9 cellular contexts compared by ENCODE assay signal in genomic region chr5:42811591-42812392, GRCh38. TPM values are rescaled to one million over a fixed set of nuclear protein-coding genes. Genes with fewer than 3 reads are reported as not detected.
DNase-seq lines count a peak whose midpoint lies in the region; ATAC-seq, FAIRE-seq and TF ChIP-seq lines count a peak whose summit lies in the region.
"Had no signal": no experiment of that assay in that cellular context is flagged by ENCODE, and none has a peak within 500 bp of the region (broad histone marks: within the 10 kb centered on the region; RNA-seq: fewer than 3 reads in every experiment).

SELENOP (minus strand) TSS chr5:42811892; CDS start chr5:42808353, 3,539 bp downstream.

- POLR2A ChIA-PET in MCF 10A (lab: Yijun Ruan, JAX), result interaction anchor here (0.6 to 5.5 kb wide), 35 partner anchors 10 to 908 kb away, joined by 3 to 61 read pairs (median 4); partner anchors contain the start of gene FBXO4

- H3K27ac ChIP-seq in iPS-20b (ENCODE audit: low read length) (peak within 1 kb of the TSS; percentile 87), small intestine (ENCODE audit: low read depth in 1 of 2, low read length in 1 of 2) (peak within 1 kb of the TSS; percentile 68 to 87)

- no peaks in the 10 kb centered on the region; the same call in 1 of the 2 replicates for H3K27me3 ChIP-seq in iPS-20b (ENCODE audit: insufficient read depth, low read length)
- H3K27me3 ChIP-seq in small intestine (ENCODE audit: control insufficient read depth in 2 of 2, insufficient read depth in 2 of 2, low read length in 2 of 2), result no peaks in the 10 kb centered on the region

- peak within 1 kb of the TSS; percentile 81 for H3K9ac ChIP-seq in iPS-20b (ENCODE audit: low read depth, low read length)

- H3K27me3 Mint-ChIP-seq in activated naive CD4-positive, alpha-beta T cell treated with anti-CD3 and anti-CD28 coated beads, Interleukin-2, amount 50 U/mL, for 24 hours, result no peaks in the 10 kb centered on the region
- H3K27me3 Mint-ChIP-seq in activated naive CD4-positive, alpha-beta T cell treated with anti-CD3 and anti-CD28 coated beads, Interleukin-2, amount 10 ng/mL, durations not matched to agents 7 days and 5 days, result no peaks in the 10 kb centered on the region
- no peaks in the 10 kb centered on the region for H3K27me3 Mint-ChIP-seq in MCF 10A (ENCODE audit: insufficient read depth, unreplicated experiment)
- no peaks in the 10 kb centered on the region for H3K27me3 Mint-ChIP-seq in glutamatergic neuron (ENCODE audit: unreplicated experiment)

- H3K36me3 Mint-ChIP-seq in activated naive CD4-positive, alpha-beta T cell treated with anti-CD3 and anti-CD28 coated beads, Interleukin-2, amount 50 U/mL, for 24 hours, result no peaks in the 10 kb centered on the region
- H3K36me3 Mint-ChIP-seq in activated naive CD4-positive, alpha-beta T cell treated with anti-CD3 and anti-CD28 coated beads, Interleukin-2, amount 10 ng/mL, durations not matched to agents 7 days and 5 days, result no peaks in the 10 kb centered on the region
- peaks cover 11% of the 10 kb centered on the region for H3K36me3 Mint-ChIP-seq in MCF 10A (ENCODE audit: insufficient read depth, unreplicated experiment)
- no peaks in the 10 kb centered on the region for H3K36me3 Mint-ChIP-seq in glutamatergic neuron (ENCODE audit: unreplicated experiment)
- H3K36me3 Mint-ChIP-seq: CD4-positive, CD25-positive, alpha-beta regulatory T cell had no signal

- peak within 1 kb of the TSS; percentile 69 for H3K4me3 ChIP-seq in iPS-20b (ENCODE audit: low read length)
- peak within 1 kb of the TSS; percentile 53 to 72 for H3K4me3 ChIP-seq in small intestine (ENCODE audit: low read depth in 1 of 2, low read length in 2 of 2)

- CTCF ChIA-PET in activated naive CD4-positive, alpha-beta T cell treated with anti-CD3 and anti-CD28 coated beads, Interleukin-2, amount 10 ng/mL, durations not matched to agents 7 days and 5 days (lab: Charles Lee), result no interaction called here
- CTCF ChIA-PET in MCF 10A (lab: Yijun Ruan, JAX), result interaction anchor here (0.5 to 3.5 kb wide), 6 partner anchors 8 to 390 kb away, joined by 3 to 29 read pairs (median 4); no protein-coding TSS in a partner anchor

- no peaks in the 10 kb centered on the region for H3K9me3 Mint-ChIP-seq in activated naive CD4-positive, alpha-beta T cell treated with anti-CD3 and anti-CD28 coated beads, Interleukin-2, amount 50 U/mL, for 24 hours
- no peaks in the 10 kb centered on the region for H3K9me3 Mint-ChIP-seq in activated naive CD4-positive, alpha-beta T cell treated with anti-CD3 and anti-CD28 coated beads, Interleukin-2, amount 10 ng/mL, durations not matched to agents 7 days and 5 days
- no peaks in the 10 kb centered on the region for H3K9me3 Mint-ChIP-seq in MCF 10A (ENCODE audit: unreplicated experiment)
- no peaks in the 10 kb centered on the region for H3K9me3 Mint-ChIP-seq in glutamatergic neuron (ENCODE audit: unreplicated experiment)
- H3K9me3 Mint-ChIP-seq: CD4-positive, CD25-positive, alpha-beta regulatory T cell had no signal

- intact Hi-C loops in MCF 10A (cut with micrococcal nuclease), result no loop called here

- no peak for TF ChIP-seq CTCF in MCF 10A (IDR thresholded peaks at IDR 0.05; ENCODE audit: unreplicated experiment)
- TF ChIP-seq CTCF in glutamatergic neuron (IDR thresholded peaks at IDR 0.05; ENCODE audit: partially characterized antibody, unreplicated experiment), result no peak

- peaks cover 21% of the 10 kb centered on the region for H3K4me1 ChIP-seq in iPS-20b (ENCODE audit: insufficient read depth, low read length)
- H3K4me1 ChIP-seq in small intestine (ENCODE audit: control insufficient read depth in 2 of 2, insufficient read depth in 1 of 2, low read depth in 1 of 2, low read length in 1 of 2), result no peaks in the 10 kb centered on the region

- WGBS in small intestine, 3 donors, result 5 to 19% (median 16%) methylated on average over 6 of the region's 6 CpGs

- peak within 1 kb of the TSS; percentile 27 for H3K27ac Mint-ChIP-seq in activated naive CD4-positive, alpha-beta T cell treated with anti-CD3 and anti-CD28 coated beads, Interleukin-2, amount 50 U/mL, for 24 hours
- H3K27ac Mint-ChIP-seq in activated naive CD4-positive, alpha-beta T cell treated with anti-CD3 and anti-CD28 coated beads, Interleukin-2, amount 10 ng/mL, durations not matched to agents 7 days and 5 days, result no peak within 1 kb of the TSS
- H3K27ac Mint-ChIP-seq in MCF 10A (ENCODE audit: low read depth, unreplicated experiment) (peak within 1 kb of the TSS; percentile 86), glutamatergic neuron (ENCODE audit: unreplicated experiment) (no peak within 1 kb of the TSS)
- H3K27ac Mint-ChIP-seq: CD4-positive, CD25-positive, alpha-beta regulatory T cell had no signal

- H3K36me3 ChIP-seq in iPS-20b (ENCODE audit: insufficient read depth, low read depth, low read length) (peaks cover 7% of the 10 kb centered on the region), small intestine (ENCODE audit: control insufficient read depth in 2 of 2, insufficient read depth in 2 of 2, low read length in 2 of 2) (no peaks in the 10 kb centered on the region)

- H3K9me3 ChIP-seq in iPS-20b (ENCODE audit: insufficient read depth, low read depth, low read length) (no peaks in the 10 kb centered on the region), small intestine (ENCODE audit: control insufficient read depth, low read depth) (no peaks in the 10 kb centered on the region)

- H3K4me1 Mint-ChIP-seq in activated naive CD4-positive, alpha-beta T cell treated with anti-CD3 and anti-CD28 coated beads, Interleukin-2, amount 50 U/mL, for 24 hours, result peaks cover 5% of the 10 kb centered on the region
- no peaks in the 10 kb centered on the region for H3K4me1 Mint-ChIP-seq in activated naive CD4-positive, alpha-beta T cell treated with anti-CD3 and anti-CD28 coated beads, Interleukin-2, amount 10 ng/mL, durations not matched to agents 7 days and 5 days
- H3K4me1 Mint-ChIP-seq in MCF 10A (ENCODE audit: insufficient read depth, unreplicated experiment), result peaks cover 18% of the 10 kb centered on the region
- no peaks in the 10 kb centered on the region for H3K4me1 Mint-ChIP-seq in glutamatergic neuron (ENCODE audit: low read depth, unreplicated experiment)

- no peak for ATAC-seq in GM18907 (IDR thresholded peaks at IDR 0.05; ENCODE audit: unreplicated experiment)

- DNase-seq in activated naive CD4-positive, alpha-beta T cell treated with anti-CD3 and anti-CD28 coated beads, Interleukin-2, amount 10 ng/mL, durations not matched to agents 7 days and 5 days, result no peak
- DNase-seq in MCF 10A (ENCODE audit: unreplicated experiment) (peak; percentile 66), small intestine (peak; percentile 94), glutamatergic neuron (no peak)
- DNase-seq in stimulated activated CD4-positive, alpha-beta T cell treated with anti-CD3 and anti-CD28 coated beads, Interleukin-12 subunit alpha, Interleukin-12 subunit beta, amount 100 ng/mL, for 4 hours, result no peak

- H3K4me3 Mint-ChIP-seq in activated naive CD4-positive, alpha-beta T cell treated with anti-CD3 and anti-CD28 coated beads, Interleukin-2, amount 50 U/mL, for 24 hours, result no peak within 1 kb of the TSS
- H3K4me3 Mint-ChIP-seq in activated naive CD4-positive, alpha-beta T cell treated with anti-CD3 and anti-CD28 coated beads, Interleukin-2, amount 10 ng/mL, durations not matched to agents 7 days and 5 days, result no peak within 1 kb of the TSS
- peak within 1 kb of the TSS; percentile 83 for H3K4me3 Mint-ChIP-seq in MCF 10A (ENCODE audit: unreplicated experiment)
- H3K4me3 Mint-ChIP-seq in glutamatergic neuron (ENCODE audit: unreplicated experiment), result no peak within 1 kb of the TSS
- H3K4me3 Mint-ChIP-seq: CD4-positive, CD25-positive, alpha-beta regulatory T cell had no signal

- no TSS peak for BruUV-seq in MCF 10A (replicated peaks; lab: Mats Ljungman, UMichigan)

- no peak for FAIRE-seq in small intestine (lab: Jason Lieb, UNC)

RNA-seq across cellular contexts. Expression of gene SELENOP, which starts in this region (rescaled TPM):
- total RNA-seq in MCF 10A (2022), result 5.8 and 8.3 TPM in 2 replicates
- polyA plus RNA-seq in small intestine, result 100 to 1,000 TPM; 204 to 735 (median 705) TPM
- total RNA-seq in glutamatergic neuron (ENCODE audit: unreplicated experiment), result 0.61 TPM

Comparison
In these comparisons a context has a peak if more than half of its experiments do, and no peak if none do; other contexts are left out.
1. H3K27ac Mint-ChIP-seq: peak in activated naive CD4-positive, alpha-beta T cell treated with anti-CD3 and anti-CD28 coated beads, Interleukin-2, amount 50 U/mL, for 24 hours (single experiment) and MCF 10A (single experiment); none in activated naive CD4-positive, alpha-beta T cell treated with anti-CD3 and anti-CD28 coated beads, Interleukin-2, amount 10 ng/mL, durations not matched to agents 7 days and 5 days (single experiment) and glutamatergic neuron (single experiment).
2. DNase-seq: peak in MCF 10A (single experiment) and small intestine (single experiment); none in activated naive CD4-positive, alpha-beta T cell treated with anti-CD3 and anti-CD28 coated beads, Interleukin-2, amount 10 ng/mL, durations not matched to agents 7 days and 5 days (single experiment), stimulated activated CD4-positive, alpha-beta T cell treated with anti-CD3 and anti-CD28 coated beads, Interleukin-12 subunit alpha, Interleukin-12 subunit beta, amount 100 ng/mL, for 4 hours (single experiment) and glutamatergic neuron (single experiment).